In the genomic region with DNA sequence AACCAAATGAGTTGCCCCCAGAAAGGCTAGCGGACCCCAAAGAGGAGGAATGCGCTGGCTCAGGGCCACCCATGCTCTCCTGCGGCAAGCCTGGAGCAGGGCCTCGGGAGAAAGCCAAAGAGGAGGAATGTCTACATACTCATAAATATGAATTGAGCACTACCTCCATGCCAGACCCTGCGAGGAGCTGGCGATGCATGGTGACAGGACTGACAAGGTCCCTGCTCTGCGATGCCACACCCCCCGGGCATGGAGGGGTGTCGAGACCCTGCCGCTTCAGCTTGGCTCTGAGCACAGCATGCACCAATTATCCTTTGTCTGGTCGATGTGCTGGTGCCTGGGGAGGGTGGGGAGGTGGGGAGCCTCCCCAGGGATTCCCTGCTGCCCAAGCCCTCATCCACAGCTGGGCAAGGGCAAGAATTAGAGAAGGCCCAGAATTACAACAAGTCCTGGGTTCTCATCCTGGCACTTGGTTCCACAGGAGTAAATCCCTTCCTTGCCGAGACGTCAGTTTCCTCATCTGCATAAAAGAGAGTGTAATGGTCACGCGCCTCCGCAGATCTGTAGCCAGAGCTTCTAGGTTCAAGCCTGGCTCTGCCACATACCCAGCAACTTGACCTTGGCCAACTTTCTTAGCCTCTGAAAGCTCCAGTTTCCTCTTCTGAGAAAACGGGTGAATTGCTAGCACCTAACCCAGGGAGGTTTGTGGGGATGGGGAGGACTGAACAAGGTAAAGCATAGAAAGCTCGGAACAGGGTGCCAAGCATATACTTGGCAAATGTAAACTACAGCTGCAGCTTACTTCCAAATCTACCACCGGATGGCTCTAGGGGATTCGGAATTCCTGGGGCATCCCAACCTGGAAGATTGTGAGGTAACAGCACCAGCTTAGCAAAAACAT, we compare ENCODE assay signal across 9 cellular contexts.
DNase-seq lines count a peak whose midpoint lies in the region; ATAC-seq and TF ChIP-seq lines count a peak whose summit lies in the region.
"Had no signal": no experiment of that assay in that cellular context is flagged by ENCODE, and none has a peak within 500 bp of the region (broad histone marks: within the 10 kb centered on the region; RNA-seq: fewer than 3 reads in every experiment).

No MANE protein-coding gene starts in this region.

- no peak for TF ChIP-seq RAD21 in neural cell (conservative IDR thresholded peaks at IDR 0.05)

- peak; percentile 27 for DNase-seq in GM13976 (ENCODE audit: low spot score)
- no peak for DNase-seq in brain microvascular endothelial cell
- DNase-seq in OCI-M2 (lab: John Stamatoyannopoulos, UW; ENCODE audit: unreplicated experiment), result no peak
- DNase-seq in NCI-H526 treated with DMSO at 0.1 percent for 48 hours (lab: John Stamatoyannopoulos, UW), result no peak
- no peak for DNase-seq in mucosa of descending colon

- H3K9me3 ChIP-seq in neural cell (ENCODE audit: low read length) (no peaks in the 10 kb centered on the region), mucosa of descending colon (no peaks in the 10 kb centered on the region)

- in situ Hi-C loops in GM13976 (cut with MboI; ENCODE audit: low sequenced_read_pairs, unreplicated experiment) (loop anchor here (25.0 kb wide), 2 partner anchors 452 to 1427 kb away; no protein-coding TSS in a partner anchor), brain microvascular endothelial cell (cut with HindIII; ENCODE audit: low pct_ligation_motif_present, low sequenced_read_pairs) (no loop called here)

- H3K4me1 ChIP-seq in mucosa of descending colon (ENCODE audit: low read depth), result no peaks in the 10 kb centered on the region

- H4K20me1 ChIP-seq in neural cell (ENCODE audit: insufficient read depth), result no peaks in the 10 kb centered on the region

- no peaks in the 10 kb centered on the region for H3K79me2 ChIP-seq in neural cell (replicated peaks; ENCODE audit: insufficient read depth, low read length)

- no peak overlapping the region for H2AFZ ChIP-seq in neural cell (ENCODE audit: low read depth, low read length)

- no peak overlapping the region for H3K27ac ChIP-seq in brain microvascular endothelial cell
- no peak overlapping the region for H3K27ac ChIP-seq in neural cell (ENCODE audit: low read length)
- H3K27ac ChIP-seq: skin epidermis had no signal

- H3K9me2 ChIP-seq in neural cell (ENCODE audit: insufficient read depth, low read length), result no peaks in the 10 kb centered on the region

- H3F3A ChIP-seq in neural cell (ENCODE audit: insufficient read depth, low read length, poor library complexity, severe bottlenecking), result no peaks in the 10 kb centered on the region

- H3K36me3 ChIP-seq in brain microvascular endothelial cell (replicated peaks) (no peaks in the 10 kb centered on the region), neural cell (ENCODE audit: insufficient read depth, low read length) (no peaks in the 10 kb centered on the region), mucosa of descending colon (ENCODE audit: low read depth) (no peaks in the 10 kb centered on the region)

- TF ChIP-seq CTCF in GM13976 (IDR thresholded peaks at IDR 0.05; ENCODE audit: borderline replicate concordance, control extremely low read depth, extremely low read depth, insufficient read depth, missing control alignments), result no peak
- no peak for TF ChIP-seq CTCF in brain microvascular endothelial cell (IDR thresholded peaks at IDR 0.05; ENCODE audit: low read depth, low read length, missing control alignments)
- TF ChIP-seq CTCF in neural cell (IDR thresholded peaks at IDR 0.05; ENCODE audit: poor library complexity, severe bottlenecking), result no peak
- no peak for TF ChIP-seq CTCF in mucosa of descending colon (IDR thresholded peaks at IDR 0.05)

- no peak for TF ChIP-seq EP300 in neural cell (conservative IDR thresholded peaks at IDR 0.05; ENCODE audit: poor library complexity, severe bottlenecking)

- H3K4me3 ChIP-seq in brain microvascular endothelial cell (ENCODE audit: low read depth, low read length) (peak overlapping the region; percentile 30), neural cell (ENCODE audit: low read length) (no peak overlapping the region), mucosa of descending colon (no peak overlapping the region)
- H3K4me3 ChIP-seq: skin epidermis had no signal

- H3K4me2 ChIP-seq in neural cell (ENCODE audit: low read length), result no peak overlapping the region

- H3K9ac ChIP-seq in neural cell (ENCODE audit: low read length), result no peak overlapping the region

- peak; percentile 21 for ATAC-seq in HG02759 (IDR thresholded peaks at IDR 0.05; ENCODE audit: unreplicated experiment)
- no peak for ATAC-seq in mucosa of descending colon
- ATAC-seq in GM18873 (IDR thresholded peaks at IDR 0.05; ENCODE audit: low FRiP score, unreplicated experiment), result no peak

- intact Hi-C loops in mucosa of descending colon (cut with DNase I, micrococcal nuclease), result loop anchor here (5.0 to 10.0 kb wide), 2 partner anchors 1430 to 1432 kb away; no protein-coding TSS in a partner anchor

- no peaks in the 10 kb centered on the region for H3K27me3 ChIP-seq in brain microvascular endothelial cell (replicated peaks)
- H3K27me3 ChIP-seq in neural cell (ENCODE audit: insufficient read depth, low read depth, low read length), result no peaks in the 10 kb centered on the region

TF ChIP-seq in neural cell, 6 proteins besides CTCF, POLR2A, EP300 and RAD21:
- TF ChIP-seq POLR2AphosphoS5 (IDR thresholded peaks at IDR 0.05) (no peak), EZH2 (IDR thresholded peaks at IDR 0.05; ENCODE audit: borderline replicate concordance, insufficient read depth, low read length, poor library complexity, severe bottlenecking) (no peak)
- TF ChIP-seq, protein P1, sequence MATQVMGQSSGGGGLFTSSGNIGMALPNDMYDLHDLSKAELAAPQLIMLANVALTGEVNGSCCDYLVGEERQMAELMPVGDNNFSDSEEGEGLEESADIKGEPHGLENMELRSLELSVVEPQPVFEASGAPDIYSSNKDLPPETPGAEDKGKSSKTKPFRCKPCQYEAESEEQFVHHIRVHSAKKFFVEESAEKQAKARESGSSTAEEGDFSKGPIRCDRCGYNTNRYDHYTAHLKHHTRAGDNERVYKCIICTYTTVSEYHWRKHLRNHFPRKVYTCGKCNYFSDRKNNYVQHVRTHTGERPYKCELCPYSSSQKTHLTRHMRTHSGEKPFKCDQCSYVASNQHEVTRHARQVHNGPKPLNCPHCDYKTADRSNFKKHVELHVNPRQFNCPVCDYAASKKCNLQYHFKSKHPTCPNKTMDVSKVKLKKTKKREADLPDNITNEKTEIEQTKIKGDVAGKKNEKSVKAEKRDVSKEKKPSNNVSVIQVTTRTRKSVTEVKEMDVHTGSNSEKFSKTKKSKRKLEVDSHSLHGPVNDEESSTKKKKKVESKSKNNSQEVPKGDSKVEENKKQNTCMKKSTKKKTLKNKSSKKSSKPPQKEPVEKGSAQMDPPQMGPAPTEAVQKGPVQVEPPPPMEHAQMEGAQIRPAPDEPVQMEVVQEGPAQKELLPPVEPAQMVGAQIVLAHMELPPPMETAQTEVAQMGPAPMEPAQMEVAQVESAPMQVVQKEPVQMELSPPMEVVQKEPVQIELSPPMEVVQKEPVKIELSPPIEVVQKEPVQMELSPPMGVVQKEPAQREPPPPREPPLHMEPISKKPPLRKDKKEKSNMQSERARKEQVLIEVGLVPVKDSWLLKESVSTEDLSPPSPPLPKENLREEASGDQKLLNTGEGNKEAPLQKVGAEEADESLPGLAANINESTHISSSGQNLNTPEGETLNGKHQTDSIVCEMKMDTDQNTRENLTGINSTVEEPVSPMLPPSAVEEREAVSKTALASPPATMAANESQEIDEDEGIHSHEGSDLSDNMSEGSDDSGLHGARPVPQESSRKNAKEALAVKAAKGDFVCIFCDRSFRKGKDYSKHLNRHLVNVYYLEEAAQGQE (IDR thresholded peaks at IDR 0.05; ENCODE audit: borderline replicate concordance), result peak; percentile 65
TF ChIP-seq in neural cell: peak in this region for 1.
